ENCODE assay signal across 2 cellular contexts in the genomic region with DNA sequence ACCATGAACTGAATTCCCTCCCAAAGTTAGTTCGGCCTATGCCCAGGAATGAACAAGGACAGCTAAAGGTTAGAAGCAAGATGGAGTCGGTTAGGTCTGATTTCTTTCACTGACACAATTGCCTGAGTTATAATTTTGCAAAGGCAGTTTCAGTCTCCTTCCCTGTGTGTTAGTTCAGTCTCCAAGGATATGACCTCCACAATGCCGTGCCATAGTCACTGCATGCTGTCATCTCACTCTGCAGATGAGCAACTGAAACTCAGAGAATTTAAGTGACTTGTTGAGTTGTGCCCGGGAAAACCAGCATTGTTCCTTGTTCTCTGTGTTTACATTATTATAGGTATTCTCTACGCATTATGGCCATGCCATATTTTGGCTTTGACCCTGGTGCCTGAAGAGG.
TF ChIP-seq lines count a peak whose summit lies in the region.

No MANE protein-coding gene starts in this region.

TF ChIP-seq in HepG2, 621 proteins besides CTCF, POLR2A, EP300 and RAD21:
- no peak for TF ChIP-seq CBX5 (CRISPR knock-in tag; IDR thresholded peaks at IDR 0.05; ENCODE audit: borderline replicate concordance)
- TF ChIP-seq, protein P1, sequence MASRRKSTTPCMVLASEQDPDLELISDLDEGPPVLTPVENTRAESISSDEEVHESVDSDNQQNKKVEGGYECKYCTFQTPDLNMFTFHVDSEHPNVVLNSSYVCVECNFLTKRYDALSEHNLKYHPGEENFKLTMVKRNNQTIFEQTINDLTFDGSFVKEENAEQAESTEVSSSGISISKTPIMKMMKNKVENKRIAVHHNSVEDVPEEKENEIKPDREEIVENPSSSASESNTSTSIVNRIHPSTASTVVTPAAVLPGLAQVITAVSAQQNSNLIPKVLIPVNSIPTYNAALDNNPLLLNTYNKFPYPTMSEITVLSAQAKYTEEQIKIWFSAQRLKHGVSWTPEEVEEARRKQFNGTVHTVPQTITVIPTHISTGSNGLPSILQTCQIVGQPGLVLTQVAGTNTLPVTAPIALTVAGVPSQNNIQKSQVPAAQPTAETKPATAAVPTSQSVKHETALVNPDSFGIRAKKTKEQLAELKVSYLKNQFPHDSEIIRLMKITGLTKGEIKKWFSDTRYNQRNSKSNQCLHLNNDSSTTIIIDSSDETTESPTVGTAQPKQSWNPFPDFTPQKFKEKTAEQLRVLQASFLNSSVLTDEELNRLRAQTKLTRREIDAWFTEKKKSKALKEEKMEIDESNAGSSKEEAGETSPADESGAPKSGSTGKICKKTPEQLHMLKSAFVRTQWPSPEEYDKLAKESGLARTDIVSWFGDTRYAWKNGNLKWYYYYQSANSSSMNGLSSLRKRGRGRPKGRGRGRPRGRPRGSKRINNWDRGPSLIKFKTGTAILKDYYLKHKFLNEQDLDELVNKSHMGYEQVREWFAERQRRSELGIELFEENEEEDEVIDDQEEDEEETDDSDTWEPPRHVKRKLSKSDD (CRISPR knock-in tag; IDR thresholded peaks at IDR 0.05; ENCODE audit: low read depth): no peak
- TF ChIP-seq NCOR1 (IDR thresholded peaks at IDR 0.05; ENCODE audit: borderline replicate concordance, low read length): no peak
- no peak for TF ChIP-seq ZSCAN20 (CRISPR knock-in tag; IDR thresholded peaks at IDR 0.05; ENCODE audit: borderline replicate concordance)
- TF ChIP-seq, protein P2, sequence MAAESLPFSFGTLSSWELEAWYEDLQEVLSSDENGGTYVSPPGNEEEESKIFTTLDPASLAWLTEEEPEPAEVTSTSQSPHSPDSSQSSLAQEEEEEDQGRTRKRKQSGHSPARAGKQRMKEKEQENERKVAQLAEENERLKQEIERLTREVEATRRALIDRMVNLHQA (CRISPR knock-in tag; IDR thresholded peaks at IDR 0.05): no peak
- TF ChIP-seq ZNF773 (CRISPR knock-in tag; IDR thresholded peaks at IDR 0.05; ENCODE audit: borderline replicate concordance): no peak
- no peak for TF ChIP-seq NFKBIZ (CRISPR knock-in tag; IDR thresholded peaks at IDR 0.05)
- no peak for TF ChIP-seq EHMT2 (IDR thresholded peaks at IDR 0.05; ENCODE audit: borderline replicate concordance, low read depth, low read length)
- no peak for TF ChIP-seq NR1H2 (CRISPR knock-in tag; IDR thresholded peaks at IDR 0.05; ENCODE audit: borderline replicate concordance, low read depth)
- TF ChIP-seq MBNL3 (CRISPR knock-in tag; conservative IDR thresholded peaks at IDR 0.05): no peak
- TF ChIP-seq POLR2AphosphoS5 (IDR thresholded peaks at IDR 0.05; ENCODE audit: low read depth, low read length): no peak

TF ChIP-seq in H1, 55 proteins besides CTCF, POLR2A, EP300 and RAD21:
- TF ChIP-seq SAP30 (IDR thresholded peaks at IDR 0.05; ENCODE audit: insufficient read depth, insufficient replicate concordance, low read length) (no peak), TBP (IDR thresholded peaks at IDR 0.05; ENCODE audit: low read depth, low read length) (no peak), KDM5A (IDR thresholded peaks at IDR 0.05; ENCODE audit: low read length) (no peak), BCL11A (IDR thresholded peaks at IDR 0.05; ENCODE audit: low read depth in 2 of 2, low read length in 2 of 2) (no peak), KDM4A (IDR thresholded peaks at IDR 0.05; ENCODE audit: low read depth, low read length, severe bottlenecking) (no peak), RNF2 (IDR thresholded peaks at IDR 0.05; ENCODE audit: borderline replicate concordance, low read depth, low read length, missing control alignments, poor library complexity, severe bottlenecking) (no peak), SRF (IDR thresholded peaks at IDR 0.05; ENCODE audit: low read depth, low read length) (no peak), CREB1 (IDR thresholded peaks at IDR 0.05) (no peak), MAFK (IDR thresholded peaks at IDR 0.05; ENCODE audit: low read depth, low read length) (no peak), CTBP2 (IDR thresholded peaks at IDR 0.05; ENCODE audit: borderline replicate concordance, insufficient read depth, insufficient read length, low read length) (no peak), CHD1 (IDR thresholded peaks at IDR 0.05; ENCODE audit: low read depth, low read length) (no peak), HDAC2 (IDR thresholded peaks at IDR 0.05; ENCODE audit: borderline replicate concordance in 1 of 2, low read depth in 2 of 2, low read length in 2 of 2) (no peak), JUND (IDR thresholded peaks at IDR 0.05; ENCODE audit: low read length) (no peak), ASH2L (IDR thresholded peaks at IDR 0.05; ENCODE audit: low read length) (no peak)
- TF ChIP-seq, protein P3, sequence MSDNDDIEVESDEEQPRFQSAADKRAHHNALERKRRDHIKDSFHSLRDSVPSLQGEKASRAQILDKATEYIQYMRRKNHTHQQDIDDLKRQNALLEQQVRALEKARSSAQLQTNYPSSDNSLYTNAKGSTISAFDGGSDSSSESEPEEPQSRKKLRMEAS (IDR thresholded peaks at IDR 0.05): no peak
